In the genomic region with DNA sequence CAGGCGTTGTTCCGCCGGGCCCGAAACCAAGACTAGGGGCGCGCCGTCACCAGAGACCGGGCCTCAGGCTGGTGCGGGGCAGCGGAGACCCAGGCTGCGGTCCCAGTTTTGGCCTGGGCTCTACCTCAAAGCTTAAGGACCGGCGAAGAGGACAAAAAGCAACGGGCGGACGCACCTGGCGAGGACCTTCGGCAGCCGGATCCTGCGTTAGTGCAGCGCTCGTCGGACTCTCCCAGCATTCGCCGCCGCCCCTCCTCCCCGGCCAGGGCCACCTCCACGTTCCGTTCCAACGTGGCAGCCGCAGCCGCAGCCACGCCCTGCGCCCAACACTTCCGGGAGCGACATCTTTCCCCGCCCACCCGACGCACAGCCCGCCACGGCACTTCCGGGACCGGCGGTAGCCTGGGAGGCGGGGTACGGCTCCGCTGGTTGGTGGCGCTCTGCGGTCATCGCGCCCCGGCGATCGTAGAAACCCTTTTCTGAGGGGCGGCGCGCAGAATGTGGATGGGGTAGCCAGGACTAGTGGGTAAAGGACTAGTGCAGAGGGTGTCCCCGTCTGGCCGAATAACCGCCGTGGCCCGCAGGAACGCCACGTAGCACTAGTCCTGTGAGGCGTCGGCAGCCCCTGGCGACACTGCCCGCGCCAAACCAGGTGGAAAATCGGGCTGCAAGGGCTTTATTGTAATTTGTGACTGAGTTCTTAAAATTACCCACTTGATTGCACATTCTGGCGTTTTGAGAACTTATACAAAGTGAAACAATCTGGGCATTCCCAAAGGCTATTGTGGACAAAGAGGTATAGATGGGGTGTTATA, we compare ENCODE assay signal across 1 cellular context.
TF ChIP-seq lines count a peak whose summit lies in the region.

A gene with protein sequence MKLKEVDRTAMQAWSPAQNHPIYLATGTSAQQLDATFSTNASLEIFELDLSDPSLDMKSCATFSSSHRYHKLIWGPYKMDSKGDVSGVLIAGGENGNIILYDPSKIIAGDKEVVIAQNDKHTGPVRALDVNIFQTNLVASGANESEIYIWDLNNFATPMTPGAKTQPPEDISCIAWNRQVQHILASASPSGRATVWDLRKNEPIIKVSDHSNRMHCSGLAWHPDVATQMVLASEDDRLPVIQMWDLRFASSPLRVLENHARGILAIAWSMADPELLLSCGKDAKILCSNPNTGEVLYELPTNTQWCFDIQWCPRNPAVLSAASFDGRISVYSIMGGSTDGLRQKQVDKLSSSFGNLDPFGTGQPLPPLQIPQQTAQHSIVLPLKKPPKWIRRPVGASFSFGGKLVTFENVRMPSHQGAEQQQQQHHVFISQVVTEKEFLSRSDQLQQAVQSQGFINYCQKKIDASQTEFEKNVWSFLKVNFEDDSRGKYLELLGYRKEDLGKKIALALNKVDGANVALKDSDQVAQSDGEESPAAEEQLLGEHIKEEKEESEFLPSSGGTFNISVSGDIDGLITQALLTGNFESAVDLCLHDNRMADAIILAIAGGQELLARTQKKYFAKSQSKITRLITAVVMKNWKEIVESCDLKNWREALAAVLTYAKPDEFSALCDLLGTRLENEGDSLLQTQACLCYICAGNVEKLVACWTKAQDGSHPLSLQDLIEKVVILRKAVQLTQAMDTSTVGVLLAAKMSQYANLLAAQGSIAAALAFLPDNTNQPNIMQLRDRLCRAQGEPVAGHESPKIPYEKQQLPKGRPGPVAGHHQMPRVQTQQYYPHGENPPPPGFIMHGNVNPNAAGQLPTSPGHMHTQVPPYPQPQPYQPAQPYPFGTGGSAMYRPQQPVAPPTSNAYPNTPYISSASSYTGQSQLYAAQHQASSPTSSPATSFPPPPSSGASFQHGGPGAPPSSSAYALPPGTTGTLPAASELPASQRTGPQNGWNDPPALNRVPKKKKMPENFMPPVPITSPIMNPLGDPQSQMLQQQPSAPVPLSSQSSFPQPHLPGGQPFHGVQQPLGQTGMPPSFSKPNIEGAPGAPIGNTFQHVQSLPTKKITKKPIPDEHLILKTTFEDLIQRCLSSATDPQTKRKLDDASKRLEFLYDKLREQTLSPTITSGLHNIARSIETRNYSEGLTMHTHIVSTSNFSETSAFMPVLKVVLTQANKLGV (minus strand): TSS at position 241 of the 815 bp plus-strand sequence. CDS start 9,217 bp downstream, outside the sequence.

TF ChIP-seq in HepG2, 621 proteins besides CTCF, POLR2A, EP300 and RAD21 (continued from another document and continues in another):
- TF ChIP-seq, protein P1, sequence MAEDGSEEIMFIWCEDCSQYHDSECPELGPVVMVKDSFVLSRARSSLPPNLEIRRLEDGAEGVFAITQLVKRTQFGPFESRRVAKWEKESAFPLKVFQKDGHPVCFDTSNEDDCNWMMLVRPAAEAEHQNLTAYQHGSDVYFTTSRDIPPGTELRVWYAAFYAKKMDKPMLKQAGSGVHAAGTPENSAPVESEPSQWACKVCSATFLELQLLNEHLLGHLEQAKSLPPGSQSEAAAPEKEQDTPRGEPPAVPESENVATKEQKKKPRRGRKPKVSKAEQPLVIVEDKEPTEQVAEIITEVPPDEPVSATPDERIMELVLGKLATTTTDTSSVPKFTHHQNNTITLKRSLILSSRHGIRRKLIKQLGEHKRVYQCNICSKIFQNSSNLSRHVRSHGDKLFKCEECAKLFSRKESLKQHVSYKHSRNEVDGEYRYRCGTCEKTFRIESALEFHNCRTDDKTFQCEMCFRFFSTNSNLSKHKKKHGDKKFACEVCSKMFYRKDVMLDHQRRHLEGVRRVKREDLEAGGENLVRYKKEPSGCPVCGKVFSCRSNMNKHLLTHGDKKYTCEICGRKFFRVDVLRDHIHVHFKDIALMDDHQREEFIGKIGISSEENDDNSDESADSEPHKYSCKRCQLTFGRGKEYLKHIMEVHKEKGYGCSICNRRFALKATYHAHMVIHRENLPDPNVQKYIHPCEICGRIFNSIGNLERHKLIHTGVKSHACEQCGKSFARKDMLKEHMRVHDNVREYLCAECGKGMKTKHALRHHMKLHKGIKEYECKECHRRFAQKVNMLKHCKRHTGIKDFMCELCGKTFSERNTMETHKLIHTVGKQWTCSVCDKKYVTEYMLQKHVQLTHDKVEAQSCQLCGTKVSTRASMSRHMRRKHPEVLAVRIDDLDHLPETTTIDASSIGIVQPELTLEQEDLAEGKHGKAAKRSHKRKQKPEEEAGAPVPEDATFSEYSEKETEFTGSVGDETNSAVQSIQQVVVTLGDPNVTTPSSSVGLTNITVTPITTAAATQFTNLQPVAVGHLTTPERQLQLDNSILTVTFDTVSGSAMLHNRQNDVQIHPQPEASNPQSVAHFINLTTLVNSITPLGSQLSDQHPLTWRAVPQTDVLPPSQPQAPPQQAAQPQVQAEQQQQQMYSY (CRISPR knock-in tag; IDR thresholded peaks at IDR 0.05), result no peak; the same call in 1 of the 2 replicates
- peak; percentile 33; the same call in 1 of the 2 replicates for TF ChIP-seq CHCHD3 (CRISPR knock-in tag; IDR thresholded peaks at IDR 0.05)
- TF ChIP-seq, protein P2, sequence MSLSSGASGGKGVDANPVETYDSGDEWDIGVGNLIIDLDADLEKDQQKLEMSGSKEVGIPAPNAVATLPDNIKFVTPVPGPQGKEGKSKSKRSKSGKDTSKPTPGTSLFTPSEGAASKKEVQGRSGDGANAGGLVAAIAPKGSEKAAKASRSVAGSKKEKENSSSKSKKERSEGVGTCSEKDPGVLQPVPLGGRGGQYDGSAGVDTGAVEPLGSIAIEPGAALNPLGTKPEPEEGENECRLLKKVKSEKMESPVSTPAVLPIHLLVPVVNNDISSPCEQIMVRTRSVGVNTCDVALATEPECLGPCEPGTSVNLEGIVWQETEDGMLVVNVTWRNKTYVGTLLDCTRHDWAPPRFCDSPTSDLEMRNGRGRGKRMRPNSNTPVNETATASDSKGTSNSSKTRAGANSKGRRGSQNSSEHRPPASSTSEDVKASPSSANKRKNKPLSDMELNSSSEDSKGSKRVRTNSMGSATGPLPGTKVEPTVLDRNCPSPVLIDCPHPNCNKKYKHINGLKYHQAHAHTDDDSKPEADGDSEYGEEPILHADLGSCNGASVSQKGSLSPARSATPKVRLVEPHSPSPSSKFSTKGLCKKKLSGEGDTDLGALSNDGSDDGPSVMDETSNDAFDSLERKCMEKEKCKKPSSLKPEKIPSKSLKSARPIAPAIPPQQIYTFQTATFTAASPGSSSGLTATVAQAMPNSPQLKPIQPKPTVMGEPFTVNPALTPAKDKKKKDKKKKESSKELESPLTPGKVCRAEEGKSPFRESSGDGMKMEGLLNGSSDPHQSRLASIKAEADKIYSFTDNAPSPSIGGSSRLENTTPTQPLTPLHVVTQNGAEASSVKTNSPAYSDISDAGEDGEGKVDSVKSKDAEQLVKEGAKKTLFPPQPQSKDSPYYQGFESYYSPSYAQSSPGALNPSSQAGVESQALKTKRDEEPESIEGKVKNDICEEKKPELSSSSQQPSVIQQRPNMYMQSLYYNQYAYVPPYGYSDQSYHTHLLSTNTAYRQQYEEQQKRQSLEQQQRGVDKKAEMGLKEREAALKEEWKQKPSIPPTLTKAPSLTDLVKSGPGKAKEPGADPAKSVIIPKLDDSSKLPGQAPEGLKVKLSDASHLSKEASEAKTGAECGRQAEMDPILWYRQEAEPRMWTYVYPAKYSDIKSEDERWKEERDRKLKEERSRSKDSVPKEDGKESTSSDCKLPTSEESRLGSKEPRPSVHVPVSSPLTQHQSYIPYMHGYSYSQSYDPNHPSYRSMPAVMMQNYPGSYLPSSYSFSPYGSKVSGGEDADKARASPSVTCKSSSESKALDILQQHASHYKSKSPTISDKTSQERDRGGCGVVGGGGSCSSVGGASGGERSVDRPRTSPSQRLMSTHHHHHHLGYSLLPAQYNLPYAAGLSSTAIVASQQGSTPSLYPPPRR (CRISPR knock-in tag; IDR thresholded peaks at IDR 0.05; ENCODE audit: borderline replicate concordance), result peak; percentile 72
- TF ChIP-seq ZBTB20 (CRISPR knock-in tag; IDR thresholded peaks at IDR 0.05; ENCODE audit: borderline replicate concordance, low read depth), result 0 out of 2 replicates have a peak, but pooled peaks have one; percentile 43
- TF ChIP-seq ZBTB42 (CRISPR knock-in tag; IDR thresholded peaks at IDR 0.05), result 0 out of 2 replicates have a peak, but pooled peaks have one; percentile 7
- TF ChIP-seq, protein P3, sequence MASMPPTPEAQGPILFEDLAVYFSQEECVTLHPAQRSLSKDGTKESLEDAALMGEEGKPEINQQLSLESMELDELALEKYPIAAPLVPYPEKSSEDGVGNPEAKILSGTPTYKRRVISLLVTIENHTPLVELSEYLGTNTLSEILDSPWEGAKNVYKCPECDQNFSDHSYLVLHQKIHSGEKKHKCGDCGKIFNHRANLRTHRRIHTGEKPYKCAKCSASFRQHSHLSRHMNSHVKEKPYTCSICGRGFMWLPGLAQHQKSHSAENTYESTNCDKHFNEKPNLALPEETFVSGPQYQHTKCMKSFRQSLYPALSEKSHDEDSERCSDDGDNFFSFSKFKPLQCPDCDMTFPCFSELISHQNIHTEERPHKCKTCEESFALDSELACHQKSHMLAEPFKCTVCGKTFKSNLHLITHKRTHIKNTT (CRISPR knock-in tag; IDR thresholded peaks at IDR 0.05), result no peak
- TF ChIP-seq, protein P4, sequence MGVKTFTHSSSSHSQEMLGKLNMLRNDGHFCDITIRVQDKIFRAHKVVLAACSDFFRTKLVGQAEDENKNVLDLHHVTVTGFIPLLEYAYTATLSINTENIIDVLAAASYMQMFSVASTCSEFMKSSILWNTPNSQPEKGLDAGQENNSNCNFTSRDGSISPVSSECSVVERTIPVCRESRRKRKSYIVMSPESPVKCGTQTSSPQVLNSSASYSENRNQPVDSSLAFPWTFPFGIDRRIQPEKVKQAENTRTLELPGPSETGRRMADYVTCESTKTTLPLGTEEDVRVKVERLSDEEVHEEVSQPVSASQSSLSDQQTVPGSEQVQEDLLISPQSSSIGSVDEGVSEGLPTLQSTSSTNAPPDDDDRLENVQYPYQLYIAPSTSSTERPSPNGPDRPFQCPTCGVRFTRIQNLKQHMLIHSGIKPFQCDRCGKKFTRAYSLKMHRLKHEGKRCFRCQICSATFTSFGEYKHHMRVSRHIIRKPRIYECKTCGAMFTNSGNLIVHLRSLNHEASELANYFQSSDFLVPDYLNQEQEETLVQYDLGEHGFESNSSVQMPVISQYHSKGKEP (CRISPR knock-in tag; IDR thresholded peaks at IDR 0.05), result no peak
- no peak for TF ChIP-seq FOXP1 (IDR thresholded peaks at IDR 0.05)
- TF ChIP-seq FOXP1 (CRISPR knock-in tag; IDR thresholded peaks at IDR 0.05), result peak; percentile 21; the same call in 1 of the 2 replicates
- no peak for TF ChIP-seq TBP (CRISPR knock-in tag; IDR thresholded peaks at IDR 0.05)
- no peak for TF ChIP-seq RFX1 (IDR thresholded peaks at IDR 0.05)
- peak; percentile 60; the same call in 1 of the 2 replicates for TF ChIP-seq ZNF749 (CRISPR knock-in tag; IDR thresholded peaks at IDR 0.05; ENCODE audit: borderline replicate concordance)
- TF ChIP-seq, protein P5, sequence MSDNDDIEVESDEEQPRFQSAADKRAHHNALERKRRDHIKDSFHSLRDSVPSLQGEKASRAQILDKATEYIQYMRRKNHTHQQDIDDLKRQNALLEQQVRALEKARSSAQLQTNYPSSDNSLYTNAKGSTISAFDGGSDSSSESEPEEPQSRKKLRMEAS (IDR thresholded peaks at IDR 0.05), result peak; percentile 96
- peak; percentile 98 for TF ChIP-seq GABPB1 (CRISPR knock-in tag; IDR thresholded peaks at IDR 0.05)
- TF ChIP-seq ARNT2 (CRISPR knock-in tag; IDR thresholded peaks at IDR 0.05; ENCODE audit: low read depth), result peak; percentile 86
- no peak for TF ChIP-seq RBM22 (optimal IDR thresholded peaks at IDR 0.05; ENCODE audit: low read length)
- no peak; the same call in 1 of the 2 replicates for TF ChIP-seq ZNF652 (CRISPR knock-in tag; IDR thresholded peaks at IDR 0.05; ENCODE audit: borderline replicate concordance, low read depth)
- TF ChIP-seq TSC22D2 (CRISPR knock-in tag; IDR thresholded peaks at IDR 0.05; ENCODE audit: borderline replicate concordance), result no peak
- TF ChIP-seq SOX6 (IDR thresholded peaks at IDR 0.05), result no peak
- TF ChIP-seq SOX6 (CRISPR knock-in tag; IDR thresholded peaks at IDR 0.05), result peak; percentile 78
- TF ChIP-seq ESRRA (CRISPR knock-in tag; IDR thresholded peaks at IDR 0.05; ENCODE audit: low read depth), result peak; percentile 78; the same call in 1 of the 2 replicates
- TF ChIP-seq ZNF761 (CRISPR knock-in tag; conservative IDR thresholded peaks at IDR 0.05), result no peak; the same call in 1 of the 2 replicates
- no peak for TF ChIP-seq RBAK (CRISPR knock-in tag; IDR thresholded peaks at IDR 0.05)
- peak; percentile 100 for TF ChIP-seq ELF1 (CRISPR knock-in tag; IDR thresholded peaks at IDR 0.05)
- TF ChIP-seq ZNF230 (CRISPR knock-in tag; IDR thresholded peaks at IDR 0.05), result peak; percentile 92; the same call in 1 of the 2 replicates
- TF ChIP-seq MXI1 (IDR thresholded peaks at IDR 0.05; ENCODE audit: borderline replicate concordance, low read depth, low read length), result peak; percentile 97
- TF ChIP-seq, protein P6, sequence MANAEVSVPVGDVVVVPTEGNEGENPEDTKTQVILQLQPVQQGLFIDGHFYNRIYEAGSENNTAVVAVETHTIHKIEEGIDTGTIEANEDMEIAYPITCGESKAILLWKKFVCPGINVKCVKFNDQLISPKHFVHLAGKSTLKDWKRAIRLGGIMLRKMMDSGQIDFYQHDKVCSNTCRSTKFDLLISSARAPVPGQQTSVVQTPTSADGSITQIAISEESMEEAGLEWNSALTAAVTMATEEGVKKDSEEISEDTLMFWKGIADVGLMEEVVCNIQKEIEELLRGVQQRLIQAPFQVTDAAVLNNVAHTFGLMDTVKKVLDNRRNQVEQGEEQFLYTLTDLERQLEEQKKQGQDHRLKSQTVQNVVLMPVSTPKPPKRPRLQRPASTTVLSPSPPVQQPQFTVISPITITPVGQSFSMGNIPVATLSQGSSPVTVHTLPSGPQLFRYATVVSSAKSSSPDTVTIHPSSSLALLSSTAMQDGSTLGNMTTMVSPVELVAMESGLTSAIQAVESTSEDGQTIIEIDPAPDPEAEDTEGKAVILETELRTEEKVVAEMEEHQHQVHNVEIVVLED (CRISPR knock-in tag; IDR thresholded peaks at IDR 0.05; ENCODE audit: borderline replicate concordance), result peak; percentile 99
- TF ChIP-seq MAFK (conservative IDR thresholded peaks at IDR 0.05 in 1 of 2, IDR thresholded peaks at IDR 0.05 in 1 of 2; ENCODE audit: low read length in 2 of 2), result no peak
- TF ChIP-seq, protein P7, sequence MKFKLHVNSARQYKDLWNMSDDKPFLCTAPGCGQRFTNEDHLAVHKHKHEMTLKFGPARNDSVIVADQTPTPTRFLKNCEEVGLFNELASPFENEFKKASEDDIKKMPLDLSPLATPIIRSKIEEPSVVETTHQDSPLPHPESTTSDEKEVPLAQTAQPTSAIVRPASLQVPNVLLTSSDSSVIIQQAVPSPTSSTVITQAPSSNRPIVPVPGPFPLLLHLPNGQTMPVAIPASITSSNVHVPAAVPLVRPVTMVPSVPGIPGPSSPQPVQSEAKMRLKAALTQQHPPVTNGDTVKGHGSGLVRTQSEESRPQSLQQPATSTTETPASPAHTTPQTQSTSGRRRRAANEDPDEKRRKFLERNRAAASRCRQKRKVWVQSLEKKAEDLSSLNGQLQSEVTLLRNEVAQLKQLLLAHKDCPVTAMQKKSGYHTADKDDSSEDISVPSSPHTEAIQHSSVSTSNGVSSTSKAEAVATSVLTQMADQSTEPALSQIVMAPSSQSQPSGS (CRISPR knock-in tag; IDR thresholded peaks at IDR 0.05), result no peak; the same call in 1 of the 2 replicates
- TF ChIP-seq RAD51 (IDR thresholded peaks at IDR 0.05; ENCODE audit: borderline replicate concordance), result no peak
- TF ChIP-seq, protein P8, sequence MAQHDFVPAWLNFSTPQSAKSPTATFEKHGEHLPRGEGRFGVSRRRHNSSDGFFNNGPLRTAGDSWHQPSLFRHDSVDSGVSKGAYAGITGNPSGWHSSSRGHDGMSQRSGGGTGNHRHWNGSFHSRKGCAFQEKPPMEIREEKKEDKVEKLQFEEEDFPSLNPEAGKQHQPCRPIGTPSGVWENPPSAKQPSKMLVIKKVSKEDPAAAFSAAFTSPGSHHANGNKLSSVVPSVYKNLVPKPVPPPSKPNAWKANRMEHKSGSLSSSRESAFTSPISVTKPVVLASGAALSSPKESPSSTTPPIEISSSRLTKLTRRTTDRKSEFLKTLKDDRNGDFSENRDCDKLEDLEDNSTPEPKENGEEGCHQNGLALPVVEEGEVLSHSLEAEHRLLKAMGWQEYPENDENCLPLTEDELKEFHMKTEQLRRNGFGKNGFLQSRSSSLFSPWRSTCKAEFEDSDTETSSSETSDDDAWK (CRISPR knock-in tag; IDR thresholded peaks at IDR 0.05), result no peak
- TF ChIP-seq NR1H2 (CRISPR knock-in tag; IDR thresholded peaks at IDR 0.05; ENCODE audit: borderline replicate concordance, low read depth), result no peak; the same call in 1 of the 2 replicates
